8 cellular contexts compared by ENCODE assay signal in the genomic region with DNA sequence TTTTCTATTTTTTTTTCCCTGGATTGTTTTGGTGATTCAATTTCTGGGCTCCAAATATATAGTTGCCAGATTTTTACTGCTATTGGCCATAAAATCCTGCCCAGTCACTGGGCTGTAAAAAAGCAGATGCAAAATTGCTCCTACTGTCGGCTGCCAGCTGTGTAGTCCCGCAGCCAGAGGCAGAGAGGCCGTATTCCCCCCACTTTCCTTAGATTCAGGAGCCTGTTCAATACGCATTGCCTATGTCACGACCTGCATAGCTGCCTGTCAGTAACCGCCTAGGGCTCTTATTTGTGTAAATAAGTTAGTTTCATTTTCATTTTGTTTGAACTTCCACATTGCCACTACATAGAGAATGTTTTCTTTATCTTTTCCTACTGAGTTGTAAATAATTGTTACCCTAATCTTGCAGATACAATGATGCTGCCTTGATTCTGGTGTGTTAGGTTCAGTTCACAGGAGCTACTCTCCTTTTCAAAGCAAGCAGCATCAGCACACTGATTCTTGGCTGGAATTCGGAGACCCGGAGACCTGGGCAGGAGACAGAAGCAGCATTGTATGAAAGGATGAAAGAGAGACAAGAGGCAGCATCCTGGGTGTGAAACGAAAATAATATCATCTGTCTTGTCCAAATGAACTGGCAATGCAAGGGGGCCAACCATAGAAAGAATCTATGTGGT. TPM values are rescaled to one million over a fixed set of nuclear protein-coding genes. Genes with fewer than 3 reads are reported as not detected.
DNase-seq lines count a peak whose midpoint lies in the region; ATAC-seq and TF ChIP-seq lines count a peak whose summit lies in the region.

No MANE protein-coding gene starts in this region.

- ATAC-seq in right cardiac atrium: peak; percentile 52 to 77
- ATAC-seq in stimulated activated effector memory CD8-positive, alpha-beta T cell treated with anti-CD3 and anti-CD28 coated beads, Interleukin-12 subunit alpha, Interleukin-12 subunit beta, amount 100 ng/mL, for 72 hours: peak; percentile 76

- peaks cover 8% of the 10 kb centered on the region for H3K9me3 Mint-ChIP-seq in activated naive CD8-positive, alpha-beta T cell treated with anti-CD3 and anti-CD28 coated beads for 36 hours
- H3K9me3 Mint-ChIP-seq in stimulated activated effector memory CD8-positive, alpha-beta T cell treated with anti-CD3 and anti-CD28 coated beads, Interleukin-12 subunit alpha, Interleukin-12 subunit beta, amount 100 ng/mL, for 72 hours: no peaks in the 10 kb centered on the region

- H3K4me1 ChIP-seq in right cardiac atrium (ENCODE audit: control insufficient read depth, insufficient read depth, low read length): no peaks in the 10 kb centered on the region

- H3K4me3 Mint-ChIP-seq in activated naive CD8-positive, alpha-beta T cell treated with anti-CD3 and anti-CD28 coated beads for 36 hours: peak overlapping the region; percentile 27
- H3K4me3 Mint-ChIP-seq in stimulated activated effector memory CD8-positive, alpha-beta T cell treated with anti-CD3 and anti-CD28 coated beads, Interleukin-12 subunit alpha, Interleukin-12 subunit beta, amount 100 ng/mL, for 72 hours: peak overlapping the region; percentile 75

- H3K4me1 Mint-ChIP-seq in activated naive CD8-positive, alpha-beta T cell treated with anti-CD3 and anti-CD28 coated beads for 36 hours: peaks cover 4% of the 10 kb centered on the region
- peaks cover 11% of the 10 kb centered on the region for H3K4me1 Mint-ChIP-seq in stimulated activated effector memory CD8-positive, alpha-beta T cell treated with anti-CD3 and anti-CD28 coated beads, Interleukin-12 subunit alpha, Interleukin-12 subunit beta, amount 100 ng/mL, for 72 hours

- H3K27ac ChIP-seq in right cardiac atrium (ENCODE audit: low read length): peak overlapping the region; percentile 13

- no peaks in the 10 kb centered on the region for H3K27me3 ChIP-seq in right cardiac atrium (ENCODE audit: control insufficient read depth, insufficient read depth)

- no peaks in the 10 kb centered on the region for H3K36me3 Mint-ChIP-seq in activated naive CD8-positive, alpha-beta T cell treated with anti-CD3 and anti-CD28 coated beads for 36 hours
- H3K36me3 Mint-ChIP-seq in stimulated activated effector memory CD8-positive, alpha-beta T cell treated with anti-CD3 and anti-CD28 coated beads, Interleukin-12 subunit alpha, Interleukin-12 subunit beta, amount 100 ng/mL, for 72 hours: no peaks in the 10 kb centered on the region

- H3K27ac Mint-ChIP-seq in activated naive CD8-positive, alpha-beta T cell treated with anti-CD3 and anti-CD28 coated beads for 36 hours: no peak overlapping the region
- peak overlapping the region; percentile 89 for H3K27ac Mint-ChIP-seq in stimulated activated effector memory CD8-positive, alpha-beta T cell treated with anti-CD3 and anti-CD28 coated beads, Interleukin-12 subunit alpha, Interleukin-12 subunit beta, amount 100 ng/mL, for 72 hours

- no peaks in the 10 kb centered on the region for H3K9me3 ChIP-seq in right cardiac atrium (ENCODE audit: control insufficient read depth, low read length)

- 29% methylated on average over 9 of the region's 9 CpGs for WGBS in right cardiac atrium

- DNase-seq in EL: peak; percentile 68
- DNase-seq in GM20000 (ENCODE audit: low spot score): peak; percentile 79
- DNase-seq in Jurkat, Clone E6-1 (ENCODE audit: low read depth, low spot score): peak; percentile 33
- no peak for DNase-seq in activated naive CD8-positive, alpha-beta T cell treated with anti-CD3 and anti-CD28 coated beads for 36 hours
- DNase-seq in right cardiac atrium: peak in 2 of 3 donors; percentile 20 to 58
- peak in 1 of 2 donors; percentile 58 for DNase-seq in stimulated activated effector memory CD8-positive, alpha-beta T cell treated with anti-CD3 and anti-CD28 coated beads, Interleukin-12 subunit alpha, Interleukin-12 subunit beta, amount 100 ng/mL, for 72 hours (ENCODE audit: low spot score in 2 of 2)
- DNase-seq in stimulated activated CD4-positive, alpha-beta T cell treated with anti-CD3 and anti-CD28 coated beads, Interleukin-12 subunit alpha, Interleukin-12 subunit beta, amount 100 ng/mL, for 4 hours: no peak
- DNase-seq in NCI-H187 (lab: John Stamatoyannopoulos, UW): no peak

- H3K27me3 Mint-ChIP-seq in activated naive CD8-positive, alpha-beta T cell treated with anti-CD3 and anti-CD28 coated beads for 36 hours: no peaks in the 10 kb centered on the region

- intact Hi-C loops in right cardiac atrium (cut with DNase I): no loop called here

- no peak for TF ChIP-seq CTCF in GM20000 (IDR thresholded peaks at IDR 0.05; ENCODE audit: extremely low read depth, missing control alignments)

- peak overlapping the region; percentile 30 for H3K4me3 ChIP-seq in Jurkat, Clone E6-1 (ENCODE audit: low read length)
- H3K4me3 ChIP-seq in right cardiac atrium (ENCODE audit: low read length): peak overlapping the region; percentile 58

RNA-seq across cellular contexts. Expression of a gene that starts 46.0 kb away (rescaled TPM):
- polyA plus RNA-seq in Jurkat, Clone E6-1 (2012; ENCODE audit: insufficient read depth, insufficient read length): 7.2 TPM
- under 1 TPM; 0.82 to 0.89 TPM for total RNA-seq in activated naive CD8-positive, alpha-beta T cell treated with anti-CD3 and anti-CD28 coated beads for 36 hours
- total RNA-seq in right cardiac atrium: 1 to 10 TPM; 4.4 to 5.9 (median 4.9) TPM
- polyA plus RNA-seq in right cardiac atrium: 5.1 TPM

Comparison
In these comparisons a context has a peak if more than half of its experiments do, and no peak if none do; other contexts are left out.
1. DNase-seq: peak in EL (single experiment), GM20000 (single experiment), Jurkat, Clone E6-1 (single experiment) and right cardiac atrium (2 of 3); none in activated naive CD8-positive, alpha-beta T cell treated with anti-CD3 and anti-CD28 coated beads for 36 hours (single experiment), stimulated activated CD4-positive, alpha-beta T cell treated with anti-CD3 and anti-CD28 coated beads, Interleukin-12 subunit alpha, Interleukin-12 subunit beta, amount 100 ng/mL, for 4 hours (single experiment) and NCI-H187 (0 of 2).